9 cellular contexts compared by ENCODE assay signal in genomic region chr9:128124873-128125574, GRCh38. TPM values are rescaled to one million over a fixed set of nuclear protein-coding genes. Genes with fewer than 3 reads are reported as not detected.
DNase-seq lines count a peak whose midpoint lies in the region; ATAC-seq and TF ChIP-seq lines count a peak whose summit lies in the region.
"Had no signal": no experiment of that assay in that cellular context is flagged by ENCODE, and none has a peak within 500 bp of the region (broad histone marks: within the 10 kb centered on the region; RNA-seq: fewer than 3 reads in every experiment).

No MANE protein-coding gene starts in this region.

- no peak overlapping the region for H3K4me3 ChIP-seq in cardiac muscle cell

- DNase-seq in SHP77 (lab: John Stamatoyannopoulos, UW) = peak; percentile 53 to 78
- DNase-seq in SHP77 treated with DMSO at 0.1 percent for 48 hours (lab: John Stamatoyannopoulos, UW) = no peak
- peak; percentile 29 for DNase-seq in NCI-H226
- no peak for DNase-seq in activated T-helper 1 cell treated with anti-CD3 and anti-CD28 coated beads, Interleukin-12 subunit alpha, Interleukin-12 subunit beta, Interleukin-2, Interleukin-4 antibody, amounts not matched to agents 30 ng/mL and 10 ng/mL and 1 ng/mL, durations not matched to agents 14 hours and 24 hours and 36 hours (ENCODE audit: low spot score)
- DNase-seq in cardiac muscle cell (ENCODE audit: low read depth in 1 of 2, low spot score in 1 of 2) = peak; percentile 59 to 64
- DNase-seq in renal cortical epithelial cell (ENCODE audit: low read depth) = peak; percentile 44
- no peak for DNase-seq in NCI-H1048 (lab: John Stamatoyannopoulos, UW)

- peaks cover 4% of the 10 kb centered on the region for H3K4me1 ChIP-seq in cardiac muscle cell (ENCODE audit: low read depth)

- peaks cover 1% of the 10 kb centered on the region for H3K27me3 Mint-ChIP-seq in activated T-helper 1 cell treated with anti-CD3 and anti-CD28 coated beads, Interleukin-12 subunit alpha, Interleukin-12 subunit beta, Interleukin-2, Interleukin-4 antibody, amounts not matched to agents 30 ng/mL and 10 ng/mL and 1 ng/mL, durations not matched to agents 14 hours and 24 hours and 36 hours (ENCODE audit: insufficient read depth)

- no peak overlapping the region for H3K27ac ChIP-seq in cardiac muscle cell

- H3K27ac Mint-ChIP-seq in activated T-helper 1 cell treated with anti-CD3 and anti-CD28 coated beads, Interleukin-12 subunit alpha, Interleukin-12 subunit beta, Interleukin-2, Interleukin-4 antibody, amounts not matched to agents 30 ng/mL and 10 ng/mL and 1 ng/mL, durations not matched to agents 14 hours and 24 hours and 36 hours = no peak overlapping the region

- peaks cover 4% of the 10 kb centered on the region for H3K36me3 Mint-ChIP-seq in activated T-helper 1 cell treated with anti-CD3 and anti-CD28 coated beads, Interleukin-12 subunit alpha, Interleukin-12 subunit beta, Interleukin-2, Interleukin-4 antibody, amounts not matched to agents 30 ng/mL and 10 ng/mL and 1 ng/mL, durations not matched to agents 14 hours and 24 hours and 36 hours (ENCODE audit: low read depth)

- no peaks in the 10 kb centered on the region for H3K9me3 Mint-ChIP-seq in activated T-helper 1 cell treated with anti-CD3 and anti-CD28 coated beads, Interleukin-12 subunit alpha, Interleukin-12 subunit beta, Interleukin-2, Interleukin-4 antibody, amounts not matched to agents 30 ng/mL and 10 ng/mL and 1 ng/mL, durations not matched to agents 14 hours and 24 hours and 36 hours

- peaks cover 16% of the 10 kb centered on the region for H3K36me3 ChIP-seq in cardiac muscle cell

- intact Hi-C loops in activated T-helper 1 cell treated with anti-CD3 and anti-CD28 coated beads, Interleukin-12 subunit alpha, Interleukin-12 subunit beta, Interleukin-2, Interleukin-4 antibody, amounts not matched to agents 30 ng/mL and 10 ng/mL and 1 ng/mL, durations not matched to agents 14 hours and 24 hours and 36 hours (cut with micrococcal nuclease) = no loop called here

- H3K27me3 ChIP-seq in cardiac muscle cell = no peaks in the 10 kb centered on the region

- ATAC-seq in GM19324 (IDR thresholded peaks at IDR 0.05; ENCODE audit: low FRiP score, unreplicated experiment) = no peak

- peak overlapping the region; percentile 56 for H3K4me3 Mint-ChIP-seq in activated T-helper 1 cell treated with anti-CD3 and anti-CD28 coated beads, Interleukin-12 subunit alpha, Interleukin-12 subunit beta, Interleukin-2, Interleukin-4 antibody, amounts not matched to agents 30 ng/mL and 10 ng/mL and 1 ng/mL, durations not matched to agents 14 hours and 24 hours and 36 hours

- no peaks in the 10 kb centered on the region for H3K9me3 ChIP-seq in cardiac muscle cell (ENCODE audit: low read depth)

- peaks cover 34% of the 10 kb centered on the region for H3K4me1 Mint-ChIP-seq in activated T-helper 1 cell treated with anti-CD3 and anti-CD28 coated beads, Interleukin-12 subunit alpha, Interleukin-12 subunit beta, Interleukin-2, Interleukin-4 antibody, amounts not matched to agents 30 ng/mL and 10 ng/mL and 1 ng/mL, durations not matched to agents 14 hours and 24 hours and 36 hours (ENCODE audit: low read depth)

- peak; percentile 75 for TF ChIP-seq CTCF in cardiac muscle cell (IDR thresholded peaks at IDR 0.05; ENCODE audit: low read depth, low read length)

RNA-seq across cellular contexts. Expression of gene PTGES2, which starts 2.5 kb away (rescaled TPM):
- total RNA-seq in activated T-helper 1 cell treated with anti-CD3 and anti-CD28 coated beads, Interleukin-12 subunit alpha, Interleukin-12 subunit beta, Interleukin-2, Interleukin-4 antibody, amounts not matched to agents 30 ng/mL and 10 ng/mL and 1 ng/mL, durations not matched to agents 14 hours and 24 hours and 36 hours = 87.7 and 89.2 TPM in 2 replicates
- total RNA-seq in cardiac muscle cell (132 and 141 TPM in 2 replicates), renal cortical epithelial cell (80.0 and 96.9 TPM in 2 replicates)
- polyA plus RNA-seq in cardiac muscle cell = 206 and 240 TPM in 2 replicates

RNA-seq across cellular contexts. Expression of gene LCN2, which starts 24.2 kb away (rescaled TPM):
- not detected in 2 replicates for total RNA-seq in activated T-helper 1 cell treated with anti-CD3 and anti-CD28 coated beads, Interleukin-12 subunit alpha, Interleukin-12 subunit beta, Interleukin-2, Interleukin-4 antibody, amounts not matched to agents 30 ng/mL and 10 ng/mL and 1 ng/mL, durations not matched to agents 14 hours and 24 hours and 36 hours
- total RNA-seq in cardiac muscle cell (not detected in 2 replicates), renal cortical epithelial cell (23.6 and 38.2 TPM in 2 replicates)
- 1.2 TPM in 1 of 2 replicates, not detected in the other for polyA plus RNA-seq in cardiac muscle cell
- total RNA-seq: dermis microvascular lymphatic vessel endothelial cell had no signal

RNA-seq across cellular contexts. Expression of gene BBLN, which starts 35.0 kb away (rescaled TPM):
- total RNA-seq in activated T-helper 1 cell treated with anti-CD3 and anti-CD28 coated beads, Interleukin-12 subunit alpha, Interleukin-12 subunit beta, Interleukin-2, Interleukin-4 antibody, amounts not matched to agents 30 ng/mL and 10 ng/mL and 1 ng/mL, durations not matched to agents 14 hours and 24 hours and 36 hours = 97.3 and 106 TPM in 2 replicates
- total RNA-seq in cardiac muscle cell (595 and 729 TPM in 2 replicates), renal cortical epithelial cell (60.3 and 79.9 TPM in 2 replicates)
- 243 and 262 TPM in 2 replicates for polyA plus RNA-seq in cardiac muscle cell

RNA-seq across cellular contexts. Expression of gene SLC25A25, which starts 57.0 kb away (rescaled TPM):
- 13.4 and 13.5 TPM in 2 replicates for total RNA-seq in activated T-helper 1 cell treated with anti-CD3 and anti-CD28 coated beads, Interleukin-12 subunit alpha, Interleukin-12 subunit beta, Interleukin-2, Interleukin-4 antibody, amounts not matched to agents 30 ng/mL and 10 ng/mL and 1 ng/mL, durations not matched to agents 14 hours and 24 hours and 36 hours
- total RNA-seq in cardiac muscle cell = 13.0 and 15.8 TPM in 2 replicates
- polyA plus RNA-seq in cardiac muscle cell = 9.1 and 9.8 TPM in 2 replicates
- 9.8 and 12.3 TPM in 2 replicates for total RNA-seq in renal cortical epithelial cell

RNA-seq across cellular contexts. Expression of gene NAIF1, which starts 57.9 kb away (rescaled TPM):
- 11.5 and 12.2 TPM in 2 replicates for total RNA-seq in activated T-helper 1 cell treated with anti-CD3 and anti-CD28 coated beads, Interleukin-12 subunit alpha, Interleukin-12 subunit beta, Interleukin-2, Interleukin-4 antibody, amounts not matched to agents 30 ng/mL and 10 ng/mL and 1 ng/mL, durations not matched to agents 14 hours and 24 hours and 36 hours
- total RNA-seq in cardiac muscle cell = 9.4 and 15.2 TPM in 2 replicates
- polyA plus RNA-seq in cardiac muscle cell = 6.9 and 10.9 TPM in 2 replicates
- 7.6 and 13.5 TPM in 2 replicates for total RNA-seq in renal cortical epithelial cell

Comparison
In these comparisons a context has a peak if more than half of its experiments do, and no peak if none do; other contexts are left out.
1. DNase-seq: peak in SHP77 (2 of 2), NCI-H226 (single experiment), cardiac muscle cell (2 of 2) and renal cortical epithelial cell (single experiment); none in SHP77 treated with DMSO at 0.1 percent for 48 hours (single experiment), activated T-helper 1 cell treated with anti-CD3 and anti-CD28 coated beads, Interleukin-12 subunit alpha, Interleukin-12 subunit beta, Interleukin-2, Interleukin-4 antibody, amounts not matched to agents 30 ng/mL and 10 ng/mL and 1 ng/mL, durations not matched to agents 14 hours and 24 hours and 36 hours (single experiment) and NCI-H1048 (single experiment).
2. RNA of gene LCN2, which starts 24.2 kb away (total RNA-seq): 23.6 to 38.2 TPM in renal cortical epithelial cell; not detected in activated T-helper 1 cell treated with anti-CD3 and anti-CD28 coated beads, Interleukin-12 subunit alpha, Interleukin-12 subunit beta, Interleukin-2, Interleukin-4 antibody, amounts not matched to agents 30 ng/mL and 10 ng/mL and 1 ng/mL, durations not matched to agents 14 hours and 24 hours and 36 hours and not detected in cardiac muscle cell; every median in the first group is over 10 times any median in the second.